ENCODE assay signal across 8 cellular contexts in the genomic region with DNA sequence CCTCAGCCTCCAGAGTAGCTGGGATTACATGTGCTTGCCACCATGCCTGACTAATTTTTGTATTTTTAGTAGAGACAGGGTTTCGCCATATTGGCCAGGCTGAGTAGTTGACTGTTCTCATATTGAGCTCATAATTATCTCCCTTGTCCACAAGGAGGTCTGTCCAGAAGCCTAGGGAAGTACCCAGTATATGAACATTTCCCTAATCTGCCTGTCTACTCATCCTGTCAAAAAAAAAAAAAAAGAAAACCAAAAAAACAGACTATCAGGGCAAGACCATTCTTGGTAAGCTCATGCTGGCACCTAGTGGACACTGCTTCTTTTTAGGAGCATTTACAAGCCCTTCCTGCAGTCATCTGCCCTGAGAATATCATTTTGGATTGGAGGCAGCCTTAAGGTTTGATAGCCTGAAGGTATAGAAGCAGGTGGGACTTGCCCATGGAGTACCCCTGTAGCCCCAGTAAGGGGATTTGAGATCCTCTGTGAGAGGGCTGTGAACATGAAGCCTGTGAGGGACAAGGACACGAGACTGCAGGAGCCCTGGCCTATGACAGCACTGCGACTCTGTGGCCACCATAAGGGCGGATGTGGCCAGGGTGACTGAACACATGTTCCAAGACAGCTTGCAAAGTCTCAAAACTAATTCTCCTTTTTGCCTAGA.
DNase-seq lines count a peak whose midpoint lies in the region; ATAC-seq and TF ChIP-seq lines count a peak whose summit lies in the region.

No MANE protein-coding gene starts in this region.

- DNase-seq in GM06990 (ENCODE audit: extremely low read depth, insufficient read length), result peak; percentile 72
- DNase-seq in HuH-7 (ENCODE audit: low spot score), result peak; percentile 22
- peak; percentile 60 for DNase-seq in SIG-M5 (lab: John Stamatoyannopoulos, UW)
- DNase-seq in amniotic epithelial cell (ENCODE audit: low read depth), result peak; percentile 84
- peak; percentile 46 for DNase-seq in iPS-NIHi7 (ENCODE audit: extremely low spot score)
- DNase-seq in stimulated activated CD8-positive, alpha-beta memory T cell treated with anti-CD3 and anti-CD28 coated beads, Interleukin-7, amount 100 ng/mL, for 4 hours (ENCODE audit: low read depth in 2 of 2), result peak; percentile 55 to 66
- no peak for DNase-seq in cerebellar nuclear complex (lab: John Stamatoyannopoulos, UW)

- no peak overlapping the region for H3K4me3 ChIP-seq in GM06990 (replicated peaks; ENCODE audit: low read depth, low read length)

- H3K36me3 ChIP-seq in GM06990 (ENCODE audit: control insufficient read depth, insufficient read depth, low read length), result no peaks in the 10 kb centered on the region

- peak; percentile 64 for ATAC-seq in GM21576 (IDR thresholded peaks at IDR 0.05; ENCODE audit: unreplicated experiment)

- peak; percentile 66 for TF ChIP-seq CTCF in GM06990 (IDR thresholded peaks at IDR 0.05; ENCODE audit: insufficient read depth, low read length, poor library complexity, severe bottlenecking)

- no peaks in the 10 kb centered on the region for H3K27me3 ChIP-seq in GM06990 (replicated peaks; ENCODE audit: control insufficient read depth, insufficient read depth, low read length)

Comparison
In these comparisons a context has a peak if more than half of its experiments do, and no peak if none do; other contexts are left out.
1. DNase-seq: peak in GM06990 (single experiment), HuH-7 (single experiment), SIG-M5 (single experiment), amniotic epithelial cell (single experiment), iPS-NIHi7 (single experiment) and stimulated activated CD8-positive, alpha-beta memory T cell treated with anti-CD3 and anti-CD28 coated beads, Interleukin-7, amount 100 ng/mL, for 4 hours (2 of 2); none in cerebellar nuclear complex (0 of 2).